11 cellular contexts compared by ENCODE assay signal in genomic region chr19:38706792-38707511, GRCh38. TPM values are rescaled to one million over a fixed set of nuclear protein-coding genes. Genes with fewer than 3 reads are reported as not detected.
DNase-seq lines count a peak whose midpoint lies in the region; ATAC-seq and TF ChIP-seq lines count a peak whose summit lies in the region.
"Had no signal": no experiment of that assay in that cellular context is flagged by ENCODE, and none has a peak within 500 bp of the region (broad histone marks: within the 10 kb centered on the region; RNA-seq: fewer than 3 reads in every experiment).

No MANE protein-coding gene starts in this region.

- peaks cover 68% of the 10 kb centered on the region for H3K36me3 ChIP-seq in cardiac muscle cell
- H3K36me3 ChIP-seq in mucosa of stomach (ENCODE audit: control insufficient read depth, insufficient read depth, low read length), result peaks cover 57% of the 10 kb centered on the region

- intact Hi-C loops in Right ventricle myocardium inferior (cut with DNase I), result no loop called here

- H3K4me3 ChIP-seq in cardiac muscle cell (no peak overlapping the region), mucosa of stomach (ENCODE audit: low read length) (no peak overlapping the region)

- no peaks in the 10 kb centered on the region for H3K27me3 ChIP-seq in cardiac muscle cell
- H3K27me3 ChIP-seq in mucosa of stomach (ENCODE audit: control insufficient read depth, insufficient read depth, low read length), result no peaks in the 10 kb centered on the region

- H3K4me1 ChIP-seq in cardiac muscle cell (ENCODE audit: low read depth), result no peaks in the 10 kb centered on the region
- H3K4me1 ChIP-seq in mucosa of stomach (ENCODE audit: control insufficient read depth, insufficient read depth, low read length), result peaks cover 54% of the 10 kb centered on the region

- H3K27ac ChIP-seq in cardiac muscle cell, result peak overlapping the region; percentile 30
- H3K27ac ChIP-seq: WERI-Rb-1 had no signal

- peaks cover 15% of the 10 kb centered on the region for H3K36me3 Mint-ChIP-seq in type B pancreatic cell

- TF ChIP-seq CTCF in cardiac muscle cell (IDR thresholded peaks at IDR 0.05; ENCODE audit: low read depth, low read length) (no peak), type B pancreatic cell (conservative IDR thresholded peaks at IDR 0.05) (no peak)

- H3K4me3 Mint-ChIP-seq in type B pancreatic cell, result no peak overlapping the region

- ATAC-seq in Right ventricle myocardium inferior (no peak), HG03457 (IDR thresholded peaks at IDR 0.05; ENCODE audit: unreplicated experiment) (no peak)

- peak overlapping the region; percentile 36 for H3K9ac ChIP-seq in mucosa of stomach (ENCODE audit: low read length)

- H3K27ac Mint-ChIP-seq in type B pancreatic cell, result peak overlapping the region; percentile 74

- H3K4me1 Mint-ChIP-seq in type B pancreatic cell (ENCODE audit: unreplicated experiment), result no peaks in the 10 kb centered on the region

- no peaks in the 10 kb centered on the region for H3K27me3 Mint-ChIP-seq in type B pancreatic cell

- no peaks in the 10 kb centered on the region for H3K9me3 Mint-ChIP-seq in type B pancreatic cell

- no peaks in the 10 kb centered on the region for H3K9me3 ChIP-seq in cardiac muscle cell (ENCODE audit: low read depth)
- H3K9me3 ChIP-seq in mucosa of stomach (ENCODE audit: control insufficient read depth, low read length), result no peaks in the 10 kb centered on the region

- DNase-seq in cardiac muscle cell (ENCODE audit: low read depth in 1 of 2, low spot score in 1 of 2) (no peak), Right ventricle myocardium inferior (ENCODE audit: missing footprints) (no peak), dermis blood vessel endothelial cell (peak; percentile 67), type B pancreatic cell (ENCODE audit: extremely low spot score, unreplicated experiment) (no peak), NCI-H2081 (lab: John Stamatoyannopoulos, UW) (no peak), LoVo (ENCODE audit: low spot score) (no peak)
- DNase-seq: activated gamma-delta T cell treated with Interleukin-2 at 50 U/mL for 16 hours; effector CD4-positive, alpha-beta T cell; WERI-Rb-1 had no signal

RNA-seq across cellular contexts. Expression of gene CAPN12, which starts 37.3 kb away (rescaled TPM):
- total RNA-seq in cardiac muscle cell (1.6 and 10.9 TPM in 2 replicates), Right ventricle myocardium inferior (not detected), dermis blood vessel endothelial cell (0.05 TPM in 1 of 2 replicates, not detected in the other), type B pancreatic cell (ENCODE audit: low replicate concordance) (3.0 and 4.5 TPM in 2 replicates)
- 1.3 and 3.4 TPM in 2 replicates for polyA plus RNA-seq in cardiac muscle cell

RNA-seq across cellular contexts. Expression of gene ACTN4, which starts 59.5 kb away (rescaled TPM):
- total RNA-seq in cardiac muscle cell (391 and 465 TPM in 2 replicates), Right ventricle myocardium inferior (145 TPM), dermis blood vessel endothelial cell (315 and 728 TPM in 2 replicates), type B pancreatic cell (ENCODE audit: low replicate concordance) (475 and 776 TPM in 2 replicates)
- polyA plus RNA-seq in cardiac muscle cell, result 70.2 and 77.4 TPM in 2 replicates
